12 cellular contexts compared by ENCODE assay signal in the genomic region with DNA sequence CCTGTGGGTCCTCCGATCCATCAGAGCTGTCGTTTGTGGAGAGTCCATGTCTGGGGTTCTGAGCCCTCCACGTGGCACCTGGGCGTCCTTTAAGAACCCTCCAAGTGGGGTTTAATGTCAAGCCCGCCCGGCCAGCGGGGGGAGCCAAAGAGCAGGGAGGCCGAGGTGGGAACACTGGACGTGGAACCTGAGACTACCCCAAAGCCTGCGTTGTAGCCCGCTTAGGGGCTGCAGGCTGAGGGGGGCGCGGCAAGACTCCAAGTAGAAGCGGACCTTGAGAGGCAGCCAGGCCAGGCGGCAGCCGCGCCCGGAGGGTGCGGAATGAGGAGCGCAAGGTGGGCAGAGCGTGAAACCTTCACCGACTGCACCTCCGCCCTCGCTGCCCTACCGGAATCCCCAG.
A peak's percentile ranks its signal among the peaks of the same experiment; 100 is the strongest.
DNase-seq lines count a peak whose midpoint lies in the region; ATAC-seq and TF ChIP-seq lines count a peak whose summit lies in the region.
"Had no signal": no experiment of that assay in that cellular context is flagged by ENCODE, and none has a peak within 500 bp of the region (broad histone marks: within the 10 kb centered on the region; RNA-seq: fewer than 3 reads in every experiment).

No MANE protein-coding gene starts in this region.

- H3K4me3 ChIP-seq in Panc1 (ENCODE audit: low read depth in 2 of 2, low read length in 2 of 2): no peak overlapping the region
- H3K4me3 ChIP-seq: SJSA1, skin epidermis had no signal

- no peaks in the 10 kb centered on the region for H3K9me3 ChIP-seq in Panc1 (ENCODE audit: control insufficient read depth, insufficient read depth, low read depth, low read length)
- H3K9me3 ChIP-seq: SJSA1 had no signal

- no peak overlapping the region for H3K27ac ChIP-seq in Panc1 (ENCODE audit: low read length)
- H3K27ac ChIP-seq: SJSA1, skin epidermis had no signal

- no peaks in the 10 kb centered on the region for H3K27me3 ChIP-seq in Panc1 (ENCODE audit: control insufficient read depth, insufficient read depth, low read length)
- H3K27me3 ChIP-seq: SJSA1 had no signal

- H3K4me1 ChIP-seq in Panc1 (ENCODE audit: control insufficient read depth, insufficient read depth, low read length): no peaks in the 10 kb centered on the region
- H3K4me1 ChIP-seq: SJSA1 had no signal

- intact Hi-C loops in Panc1 (cut with micrococcal nuclease; ENCODE audit: unreplicated experiment): no loop called here

- peaks cover 10% of the 10 kb centered on the region for H3K9me3 Mint-ChIP-seq in type B pancreatic cell

- BruUV-seq in Panc1 (replicated peaks; lab: Mats Ljungman, UMichigan): no TSS peak

- no peak overlapping the region for H3K4me3 Mint-ChIP-seq in type B pancreatic cell

- H3K4me1 Mint-ChIP-seq in type B pancreatic cell (ENCODE audit: unreplicated experiment): no peaks in the 10 kb centered on the region

- in situ Hi-C loops in Panc1 (cut with HindIII; ENCODE audit: low pct_unique_long_range_greater_than_20kb, low sequenced_read_pairs) (no loop called here), GM13976 (cut with MboI; ENCODE audit: low sequenced_read_pairs, unreplicated experiment) (no loop called here)

- H3K36me3 ChIP-seq in Panc1 (ENCODE audit: control insufficient read depth, insufficient read depth, low read length): no peaks in the 10 kb centered on the region
- H3K36me3 ChIP-seq: SJSA1 had no signal

- DNase-seq in stimulated activated CD4-positive, alpha-beta T cell treated with anti-CD3 and anti-CD28 coated beads, Interleukin-12 subunit alpha, Interleukin-12 subunit beta, amount 100 ng/mL, for 48 hours (ENCODE audit: low read depth in 2 of 3, low spot score in 1 of 3): peak in 2 of 3 donors; percentile 0 to 9
- no peak for DNase-seq in stimulated activated CD4-positive, alpha-beta T cell treated with anti-CD3 and anti-CD28 coated beads, Interleukin-4, amount 100 ng/mL, for 24 hours
- DNase-seq in Panc1 (ENCODE audit: low read depth, low spot score): no peak
- peak; percentile 49 for DNase-seq in iPS-NIHi7 (ENCODE audit: extremely low spot score)
- no peak for DNase-seq in type B pancreatic cell (ENCODE audit: extremely low spot score, unreplicated experiment)
- DNase-seq in NCI-H510A treated with DMSO at 0.1 percent for 48 hours (lab: John Stamatoyannopoulos, UW): no peak
- DNase-seq in GM13976 (ENCODE audit: low spot score): no peak
- DNase-seq: NCI-H446 had no signal

- CTCF ChIA-PET in Panc1 (lab: Charles Lee): no interaction called here

- H3K27ac Mint-ChIP-seq in type B pancreatic cell: no peak overlapping the region

- H3K27me3 Mint-ChIP-seq in type B pancreatic cell: no peaks in the 10 kb centered on the region

- ATAC-seq in Panc1 (no peak), GM21381 (IDR thresholded peaks at IDR 0.05; ENCODE audit: unreplicated experiment) (no peak)
- ATAC-seq: left lobe of liver had no signal

- POLR2A ChIA-PET in Panc1 (lab: Charles Lee): no interaction called here

- TF ChIP-seq CTCF in Panc1 (IDR thresholded peaks at IDR 0.05) (peak; percentile 29), type B pancreatic cell (conservative IDR thresholded peaks at IDR 0.05) (peak; percentile 30), GM13976 (IDR thresholded peaks at IDR 0.05; ENCODE audit: borderline replicate concordance, control extremely low read depth, extremely low read depth, insufficient read depth, missing control alignments) (no peak)

- H3K36me3 Mint-ChIP-seq in type B pancreatic cell: no peaks in the 10 kb centered on the region

Comparison
In these comparisons a context has a peak if more than half of its experiments do, and no peak if none do; other contexts are left out.
1. DNase-seq: peak in stimulated activated CD4-positive, alpha-beta T cell treated with anti-CD3 and anti-CD28 coated beads, Interleukin-12 subunit alpha, Interleukin-12 subunit beta, amount 100 ng/mL, for 48 hours (2 of 3) and iPS-NIHi7 (single experiment); none in stimulated activated CD4-positive, alpha-beta T cell treated with anti-CD3 and anti-CD28 coated beads, Interleukin-4, amount 100 ng/mL, for 24 hours (single experiment), Panc1 (single experiment), type B pancreatic cell (single experiment), NCI-H510A treated with DMSO at 0.1 percent for 48 hours (single experiment) and GM13976 (single experiment).